Comparison of ENCODE assay signal across 20 cellular contexts in genomic region chrX:129650821-129651510, GRCh38. TPM values are rescaled to one million over a fixed set of nuclear protein-coding genes. Genes with fewer than 3 reads are reported as not detected.
"Had no signal": no experiment of that assay in that cellular context is flagged by ENCODE, and none has a peak within 500 bp of the region (broad histone marks: within the 10 kb centered on the region; RNA-seq: fewer than 3 reads in every experiment).

No MANE protein-coding gene starts in this region.

- H3K9me3 ChIP-seq: body of pancreas, upper lobe of left lung had no signal

- H3K36me3 ChIP-seq: upper lobe of left lung had no signal

- H3K36me3 Mint-ChIP-seq: activated CD4-positive, alpha-beta memory T cell treated with anti-CD3 and anti-CD28 coated beads for 36 hours; activated naive CD4-positive, alpha-beta T cell treated with anti-CD3 and anti-CD28 coated beads, Interleukin-2, amount 50 U/mL, for 24 hours; natural killer cell treated with Interleukin-12 subunit alpha and Interleukin-12 subunit beta and Interleukin-15 and Interleukin-18, amount 100 ng/mL, for 72 hours had no signal

- H3K4me1 ChIP-seq: foreskin keratinocyte had no signal

- H3K27me3 Mint-ChIP-seq: activated naive CD4-positive, alpha-beta T cell treated with anti-CD3 and anti-CD28 coated beads, Interleukin-2, amount 50 U/mL, for 24 hours had no signal

- H3K27ac Mint-ChIP-seq: activated CD4-positive, alpha-beta memory T cell treated with anti-CD3 and anti-CD28 coated beads for 36 hours; activated CD4-positive, alpha-beta T cell treated with anti-CD3 and anti-CD28 coated beads for 36 hours; activated naive CD4-positive, alpha-beta T cell treated with anti-CD3 and anti-CD28 coated beads, Interleukin-2, amount 50 U/mL, for 24 hours; natural killer cell treated with Interleukin-12 subunit alpha and Interleukin-12 subunit beta and Interleukin-15 and Interleukin-18, amount 100 ng/mL, for 72 hours had no signal

- ATAC-seq: activated CD4-positive, alpha-beta T cell treated with anti-CD3 and anti-CD28 coated beads for 36 hours; body of pancreas; foreskin keratinocyte; natural killer cell treated with Interleukin-12 subunit alpha and Interleukin-12 subunit beta and Interleukin-15 and Interleukin-18, amount 100 ng/mL, for 72 hours; sciatic nerve; stimulated activated naive CD8-positive, alpha-beta T cell treated with anti-CD3 and anti-CD28 coated beads, Interleukin-15, Interleukin-2, amounts not matched to agents 100 U/mL and 50 U/mL, for 24 hours had no signal

- H3K9me3 Mint-ChIP-seq: activated CD4-positive, alpha-beta memory T cell treated with anti-CD3 and anti-CD28 coated beads for 36 hours; activated naive CD4-positive, alpha-beta T cell treated with anti-CD3 and anti-CD28 coated beads, Interleukin-2, amount 50 U/mL, for 24 hours; natural killer cell treated with Interleukin-12 subunit alpha and Interleukin-12 subunit beta and Interleukin-15 and Interleukin-18, amount 100 ng/mL, for 72 hours had no signal

- DNase-seq: activated CD4-positive, alpha-beta memory T cell treated with anti-CD3 and anti-CD28 coated beads for 36 hours; activated CD4-positive, alpha-beta T cell treated with anti-CD3 and anti-CD28 coated beads for 36 hours; activated effector memory CD4-positive, alpha-beta T cell treated with anti-CD3 and anti-CD28 coated beads, Interleukin-2, amount 50 U/mL, for 16 hours; activated T-cell treated with anti-CD3 and anti-CD28 coated beads, Interleukin-2, amount 50 U/mL, for 48 hours; body of pancreas; caudate nucleus; effector CD4-positive, alpha-beta T cell; foreskin keratinocyte; glutamatergic neuron; kidney glomerular epithelial cell; mesenchymal stem cell; occipital lobe; stimulated activated naive CD8-positive, alpha-beta T cell treated with anti-CD3 and anti-CD28 coated beads, Interleukin-15, Interleukin-2, amounts not matched to agents 100 U/mL and 50 U/mL, for 24 hours; T-helper 1 cell; T1000; upper lobe of left lung had no signal

- H3K4me3 ChIP-seq: body of pancreas, upper lobe of left lung had no signal

- H3K27ac ChIP-seq: body of pancreas, foreskin keratinocyte, upper lobe of left lung, VCaP had no signal

- H3K4me3 Mint-ChIP-seq: activated CD4-positive, alpha-beta memory T cell treated with anti-CD3 and anti-CD28 coated beads for 36 hours; activated CD4-positive, alpha-beta T cell treated with anti-CD3 and anti-CD28 coated beads for 36 hours; activated naive CD4-positive, alpha-beta T cell treated with anti-CD3 and anti-CD28 coated beads, Interleukin-2, amount 50 U/mL, for 24 hours; natural killer cell treated with Interleukin-12 subunit alpha and Interleukin-12 subunit beta and Interleukin-15 and Interleukin-18, amount 100 ng/mL, for 72 hours had no signal

RNA-seq across cellular contexts. Expression of gene APLN, which starts 3.8 kb away (rescaled TPM):
- total RNA-seq: body of pancreas had no signal
